In the genomic region with DNA sequence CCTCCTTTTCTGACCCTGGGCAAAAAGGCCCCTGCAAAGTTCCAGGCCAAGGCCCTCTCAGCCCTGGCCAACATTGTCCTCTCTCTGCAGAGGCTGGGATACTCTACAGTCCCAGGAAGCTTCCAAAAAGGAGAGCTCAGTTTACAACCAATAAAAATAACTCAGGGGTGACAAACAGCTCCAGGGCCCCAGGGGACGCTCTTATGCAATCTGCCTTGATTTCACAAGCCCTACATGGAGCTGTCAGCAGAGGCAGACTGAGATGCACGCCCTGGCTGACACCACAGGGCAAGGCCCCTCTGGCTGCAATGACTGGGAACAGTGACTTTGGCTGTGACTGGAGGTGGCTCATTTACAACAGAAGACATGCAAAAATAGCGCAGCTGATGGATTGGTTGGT, we compare ENCODE assay signal across 8 cellular contexts.
DNase-seq lines count a peak whose midpoint lies in the region; ATAC-seq and TF ChIP-seq lines count a peak whose summit lies in the region.

No MANE protein-coding gene starts in this region.

- H3K36me3 Mint-ChIP-seq in T-helper 17 cell (ENCODE audit: low read depth): no peaks in the 10 kb centered on the region

- H3K4me1 Mint-ChIP-seq in T-helper 17 cell: peaks cover 9% of the 10 kb centered on the region

- no peaks in the 10 kb centered on the region for H3K27me3 Mint-ChIP-seq in T-helper 17 cell

- H3K4me1 ChIP-seq in thoracic aorta (ENCODE audit: control insufficient read depth in 1 of 2, low read depth in 2 of 2): peaks cover 23 to 61% of the 10 kb centered on the region in 2 donors

- H3K27ac ChIP-seq in thoracic aorta (peak overlapping the region; percentile 26 to 36), WERI-Rb-1 (no peak overlapping the region)

- H3K4me3 Mint-ChIP-seq in T-helper 17 cell: no peak overlapping the region

- no peaks in the 10 kb centered on the region for H3K36me3 ChIP-seq in thoracic aorta
- no peaks in the 10 kb centered on the region for H3K36me3 ChIP-seq in WERI-Rb-1

- DNase-seq in HEK293T (ENCODE audit: extremely low spot score) (peak; percentile 85), SKM-1 (lab: John Stamatoyannopoulos, UW; ENCODE audit: unreplicated experiment) (peak; percentile 19), hepatic stellate cell (ENCODE audit: low spot score) (peak; percentile 81), thoracic aorta (ENCODE audit: low spot score) (peak; percentile 86), NCI-H446 (lab: John Stamatoyannopoulos, UW) (no peak), T-helper 17 cell (no peak), WERI-Rb-1 (no peak)
- DNase-seq in activated T-cell treated with anti-CD3 and anti-CD28 coated beads, Interleukin-2, amount 50 U/mL, for 48 hours: no peak

- POLR2A ChIA-PET in HEK293T (lab: Yijun Ruan, JAX): interaction anchor here (1.0 to 1.1 kb wide), 3 partner anchors 27 to 131 kb away, joined by 3 to 5 read pairs (median 3); no protein-coding TSS in a partner anchor

- CTCF ChIA-PET in HEK293T (lab: Yijun Ruan, JAX): interaction anchor here (0.5 to 1.7 kb wide), 3 partner anchors 18 to 37 kb away, joined by 3 to 5 read pairs (median 3); no protein-coding TSS in a partner anchor

- H3K27ac Mint-ChIP-seq in T-helper 17 cell: no peak overlapping the region

- TF ChIP-seq CTCF in thoracic aorta (IDR thresholded peaks at IDR 0.05) (peak; percentile 22), WERI-Rb-1 (IDR thresholded peaks at IDR 0.05; ENCODE audit: low read depth, low read length) (no peak)

- no peaks in the 10 kb centered on the region for H3K27me3 ChIP-seq in thoracic aorta (replicated peaks; ENCODE audit: insufficient read depth)
- no peaks in the 10 kb centered on the region for H3K27me3 ChIP-seq in WERI-Rb-1 (ENCODE audit: insufficient read depth, low read depth, severe bottlenecking)

- H3K4me3 ChIP-seq in thoracic aorta (no peak overlapping the region), WERI-Rb-1 (ENCODE audit: low read depth, low read length) (no peak overlapping the region)

- H3K9me3 ChIP-seq in thoracic aorta: no peaks in the 10 kb centered on the region
- H3K9me3 ChIP-seq in T-helper 17 cell (ENCODE audit: control insufficient read depth, low read length, poor library complexity, severe bottlenecking): no peaks in the 10 kb centered on the region
- H3K9me3 ChIP-seq in WERI-Rb-1 (ENCODE audit: severe bottlenecking): no peaks in the 10 kb centered on the region

- ATAC-seq in thoracic aorta (ENCODE audit: insufficient number of reproducible peaks, low FRiP score, low read depth) (peak; percentile 84), T-helper 17 cell (no peak)

TF ChIP-seq in HEK293T, 16 proteins besides CTCF, POLR2A, EP300 and RAD21:
- no peak for TF ChIP-seq SP1 (IDR thresholded peaks at IDR 0.05)
- TF ChIP-seq, protein P1, sequence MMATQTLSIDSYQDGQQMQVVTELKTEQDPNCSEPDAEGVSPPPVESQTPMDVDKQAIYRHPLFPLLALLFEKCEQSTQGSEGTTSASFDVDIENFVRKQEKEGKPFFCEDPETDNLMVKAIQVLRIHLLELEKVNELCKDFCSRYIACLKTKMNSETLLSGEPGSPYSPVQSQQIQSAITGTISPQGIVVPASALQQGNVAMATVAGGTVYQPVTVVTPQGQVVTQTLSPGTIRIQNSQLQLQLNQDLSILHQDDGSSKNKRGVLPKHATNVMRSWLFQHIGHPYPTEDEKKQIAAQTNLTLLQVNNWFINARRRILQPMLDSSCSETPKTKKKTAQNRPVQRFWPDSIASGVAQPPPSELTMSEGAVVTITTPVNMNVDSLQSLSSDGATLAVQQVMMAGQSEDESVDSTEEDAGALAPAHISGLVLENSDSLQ (IDR thresholded peaks at IDR 0.05): peak; percentile 91
- peak; percentile 83 for TF ChIP-seq CTBP1 (IDR thresholded peaks at IDR 0.05; ENCODE audit: borderline replicate concordance)
- TF ChIP-seq ARNT (IDR thresholded peaks at IDR 0.05): no peak
- TF ChIP-seq HDGF (IDR thresholded peaks at IDR 0.05; ENCODE audit: borderline replicate concordance): no peak

Comparison
In these comparisons a context has a peak if more than half of its experiments do, and no peak if none do; other contexts are left out.
1. DNase-seq: peak in HEK293T (single experiment), SKM-1 (single experiment), hepatic stellate cell (single experiment) and thoracic aorta (single experiment); none in NCI-H446 (0 of 2), activated T-cell treated with anti-CD3 and anti-CD28 coated beads, Interleukin-2, amount 50 U/mL, for 48 hours (0 of 2), T-helper 17 cell (0 of 3) and WERI-Rb-1 (single experiment).